Comparison of ENCODE assay signal across 12 cellular contexts in genomic region chr1:153668672-153669071, GRCh38. TPM values are rescaled to one million over a fixed set of nuclear protein-coding genes. Genes with fewer than 3 reads are reported as not detected.
DNase-seq lines count a peak whose midpoint lies in the region; ATAC-seq and TF ChIP-seq lines count a peak whose summit lies in the region.
"Not testable (repeated sequence)": the region's sequence is repeated elsewhere in the genome, so short reads cannot be mapped to it uniquely, and the experiment has no call there.
"Had no signal": no experiment of that assay in that cellular context is flagged by ENCODE, and none has a peak within 500 bp of the region (broad histone marks: within the 10 kb centered on the region; RNA-seq: fewer than 3 reads in every experiment).

No MANE protein-coding gene starts in this region.

- H3K27ac Mint-ChIP-seq in CD8-positive, alpha-beta memory T cell, result peak overlapping the region in 5 of 8 donors; percentile 8 to 89 (median 40)
- not testable (repeated sequence) for H3K27ac Mint-ChIP-seq in T-helper 2 cell treated with Interferon-gamma antibody and Interleukin-4, amounts not matched to agents 5 μg/mL and 100 μg/mL, for 36 hours; chondrocyte (ENCODE audit: unreplicated experiment)
- H3K27ac Mint-ChIP-seq in activated naive CD4-positive, alpha-beta T cell treated with anti-CD3 and anti-CD28 coated beads, Interleukin-2, amount 50 U/mL, for 72 hours, result peak overlapping the region; percentile 64 to 93

- not testable (repeated sequence) for H3K9ac ChIP-seq in HUES64 (ENCODE audit: low read depth, low read length)

- H3K27me3 ChIP-seq in CD8-positive, alpha-beta memory T cell (ENCODE audit: insufficient read depth, low read length, poor library complexity, severe bottlenecking); HUES64 (ENCODE audit: insufficient read depth, low read length); lower lobe of right lung (ENCODE audit: low read depth); sigmoid colon: not testable (repeated sequence)

- H3K9me3 ChIP-seq in CD8-positive, alpha-beta memory T cell (ENCODE audit: low read length); HUES64 (ENCODE audit: insufficient read depth, low read depth, low read length); lower lobe of right lung; sigmoid colon: not testable (repeated sequence)

- not testable (repeated sequence) for TF ChIP-seq CTCF in chondrocyte (IDR thresholded peaks at IDR 0.05); lower lobe of right lung (IDR thresholded peaks at IDR 0.05); sigmoid colon (IDR thresholded peaks at IDR 0.05)

- not testable (repeated sequence) for H3K27me3 Mint-ChIP-seq in CD8-positive, alpha-beta memory T cell; T-helper 2 cell treated with Interferon-gamma antibody and Interleukin-4, amounts not matched to agents 5 μg/mL and 100 μg/mL, for 36 hours (ENCODE audit: low read depth); chondrocyte (ENCODE audit: low read depth)

- CTCF ChIA-PET in CD8-positive, alpha-beta memory T cell (lab: Charles Lee), result interaction anchor here (2.5 kb wide), 1 partner anchor 9 kb away, joined by 8 read pairs; the partner anchor contains the start of gene SNAPIN

- not testable (repeated sequence) for TF ChIP-seq POLR2A in sigmoid colon (IDR thresholded peaks at IDR 0.05)

- not testable (repeated sequence) for TF ChIP-seq EP300 in sigmoid colon (IDR thresholded peaks at IDR 0.05)

- POLR2A ChIA-PET in CD8-positive, alpha-beta memory T cell (lab: Charles Lee), result not testable (repeated sequence)

- not testable (repeated sequence) for H3K4me3 ChIP-seq in CD8-positive, alpha-beta memory T cell (ENCODE audit: low read length); lower lobe of right lung; sigmoid colon
- H3K4me3 ChIP-seq in HUES64 (ENCODE audit: low read length), result peak overlapping the region; percentile 91; the same call in 1 of the 2 replicates

- not testable (repeated sequence) for H3K9me3 Mint-ChIP-seq in CD8-positive, alpha-beta memory T cell; T-helper 2 cell treated with Interferon-gamma antibody and Interleukin-4, amounts not matched to agents 5 μg/mL and 100 μg/mL, for 36 hours; activated naive CD4-positive, alpha-beta T cell treated with anti-CD3 and anti-CD28 coated beads, Interleukin-2, amount 50 U/mL, for 72 hours; chondrocyte (ENCODE audit: low read depth)

- H3K36me3 Mint-ChIP-seq in CD8-positive, alpha-beta memory T cell, result peaks cover 18 to 49% (median 23%) of the 10 kb centered on the region in 3 donors
- H3K36me3 Mint-ChIP-seq in T-helper 2 cell treated with Interferon-gamma antibody and Interleukin-4, amounts not matched to agents 5 μg/mL and 100 μg/mL, for 36 hours (ENCODE audit: low read depth), result peaks cover 58% of the 10 kb centered on the region
- peaks cover 26 to 35% of the 10 kb centered on the region in 2 donors for H3K36me3 Mint-ChIP-seq in activated naive CD4-positive, alpha-beta T cell treated with anti-CD3 and anti-CD28 coated beads, Interleukin-2, amount 50 U/mL, for 72 hours
- H3K36me3 Mint-ChIP-seq in chondrocyte (ENCODE audit: low read depth), result peaks cover 29% of the 10 kb centered on the region

- intact Hi-C loops in lower lobe of right lung (cut with DNase I); sigmoid colon (cut with DNase I): not testable (repeated sequence)

- peaks cover 51% of the 10 kb centered on the region for H3K36me3 ChIP-seq in CD8-positive, alpha-beta memory T cell (ENCODE audit: insufficient read depth, low read length)
- H3K36me3 ChIP-seq in HUES64 (ENCODE audit: insufficient read depth, low read length), result peaks cover 63% of the 10 kb centered on the region
- H3K36me3 ChIP-seq in lower lobe of right lung, result peaks cover 62% of the 10 kb centered on the region
- H3K36me3 ChIP-seq in sigmoid colon, result peaks cover 43 to 56% (median 53%) of the 10 kb centered on the region in 4 donors

- H3K27ac ChIP-seq in CD8-positive, alpha-beta memory T cell (ENCODE audit: low read depth, low read length); HUES64 (ENCODE audit: low read depth, low read length); lower lobe of right lung; sigmoid colon: not testable (repeated sequence)

- peaks cover 12 to 21% (median 14%) of the 10 kb centered on the region in 3 donors for H3K4me1 Mint-ChIP-seq in CD8-positive, alpha-beta memory T cell
- H3K4me1 Mint-ChIP-seq in T-helper 2 cell treated with Interferon-gamma antibody and Interleukin-4, amounts not matched to agents 5 μg/mL and 100 μg/mL, for 36 hours (ENCODE audit: low read depth), result peaks cover 24% of the 10 kb centered on the region
- peaks cover 23% of the 10 kb centered on the region for H3K4me1 Mint-ChIP-seq in chondrocyte (ENCODE audit: low read depth)

- 95% methylated on average over 8 of the region's 8 CpGs for WGBS in HUES64
- 95 to 97% methylated on average over 8 of the region's 8 CpGs for WGBS in sigmoid colon, 2 donors

- H3K4me3 Mint-ChIP-seq in CD8-positive, alpha-beta memory T cell, result peak overlapping the region in 3 of 7 donors; percentile 32 to 77 (median 66)
- H3K4me3 Mint-ChIP-seq in T-helper 2 cell treated with Interferon-gamma antibody and Interleukin-4, amounts not matched to agents 5 μg/mL and 100 μg/mL, for 36 hours, result peak overlapping the region; percentile 74
- H3K4me3 Mint-ChIP-seq in chondrocyte (ENCODE audit: unreplicated experiment), result not testable (repeated sequence)

- H3K4me1 ChIP-seq in CD8-positive, alpha-beta memory T cell (ENCODE audit: insufficient read depth, low read length), result peaks cover 30% of the 10 kb centered on the region
- not testable (repeated sequence) for H3K4me1 ChIP-seq in HUES64 (ENCODE audit: insufficient read depth, low read length)
- H3K4me1 ChIP-seq in lower lobe of right lung (peaks cover 31% of the 10 kb centered on the region), sigmoid colon (peaks cover 0 to 20% (median 15%) of the 10 kb centered on the region in 4 donors)

- ATAC-seq in activated naive CD4-positive, alpha-beta T cell treated with anti-CD3 and anti-CD28 coated beads, Interleukin-2, amount 50 U/mL, for 72 hours; lower lobe of right lung: not testable (repeated sequence)

- peak in 1 of 5 donors; percentile 21 for DNase-seq in CD8-positive, alpha-beta memory T cell
- DNase-seq in T-helper 2 cell treated with Interferon-gamma antibody and Interleukin-4, amounts not matched to agents 5 μg/mL and 100 μg/mL, for 36 hours (ENCODE audit: low spot score); activated naive CD4-positive, alpha-beta T cell treated with anti-CD3 and anti-CD28 coated beads, Interleukin-2, amount 50 U/mL, for 72 hours (ENCODE audit: low spot score in 2 of 2): not testable (repeated sequence)
- DNase-seq in chondrocyte (ENCODE audit: low spot score) (peak; percentile 19), lower lobe of right lung (peak; percentile 37), sigmoid colon (peak; percentile 43)

RNA-seq across cellular contexts. Expression of gene ILF2, which starts 2.1 kb away (rescaled TPM):
- 100 to 1,000 TPM; 379 to 394 TPM for total RNA-seq in CD8-positive, alpha-beta memory T cell
- polyA plus RNA-seq in CD8-positive, alpha-beta memory T cell, result 126 TPM
- 379 TPM for polyA plus RNA-seq in HUES64 (2013, experiment 1 of 2)
- 354 TPM for polyA plus RNA-seq in HUES64 (2013, experiment 2 of 2)
- 100 to 1,000 TPM; 247 to 316 TPM for total RNA-seq in activated naive CD4-positive, alpha-beta T cell treated with anti-CD3 and anti-CD28 coated beads, Interleukin-2, amount 50 U/mL, for 72 hours
- total RNA-seq in chondrocyte (120 to 164 TPM (median 122 TPM) in 3 replicates), lower lobe of right lung (83.2 TPM), sigmoid colon (10 to 100 TPM; 59.8 to 94.0 (median 79.7) TPM)
- polyA plus RNA-seq in sigmoid colon, result 100 to 1,000 TPM in 2 of 3 donors, 10 to 100 TPM in 1; 88.3 to 166 (median 132) TPM

RNA-seq across cellular contexts. Expression of gene NPR1, which starts 9.8 kb away (rescaled TPM):
- not detected for total RNA-seq in CD8-positive, alpha-beta memory T cell
- polyA plus RNA-seq in CD8-positive, alpha-beta memory T cell, result not detected
- polyA plus RNA-seq in HUES64 (2013, experiment 1 of 2), result 5.6 TPM
- polyA plus RNA-seq in HUES64 (2013, experiment 2 of 2), result 5.8 TPM
- total RNA-seq in activated naive CD4-positive, alpha-beta T cell treated with anti-CD3 and anti-CD28 coated beads, Interleukin-2, amount 50 U/mL, for 72 hours, result not detected
- total RNA-seq in chondrocyte (0.21 to 0.27 TPM in 2 of 3 replicates, not detected in the other), lower lobe of right lung (58.8 TPM), sigmoid colon (10 to 100 TPM; 11.1 to 36.2 (median 31.0) TPM)
- 1 to 10 TPM in 2 of 3 donors, under 1 TPM in 1; 0.23 to 7.6 (median 5.4) TPM for polyA plus RNA-seq in sigmoid colon
- total RNA-seq: HT-29, RPMI7951 had no signal
- polyA plus RNA-seq: CD14-positive monocyte, IgD-negative memory B cell had no signal

RNA-seq across cellular contexts. Expression of gene SNAPIN, which starts 10.2 kb away (rescaled TPM):
- total RNA-seq in CD8-positive, alpha-beta memory T cell, result 10 to 100 TPM; 36.7 to 39.0 TPM
- 87.7 TPM for polyA plus RNA-seq in CD8-positive, alpha-beta memory T cell
- 27.6 TPM for polyA plus RNA-seq in HUES64 (2013, experiment 1 of 2)
- polyA plus RNA-seq in HUES64 (2013, experiment 2 of 2), result 30.9 TPM
- total RNA-seq in activated naive CD4-positive, alpha-beta T cell treated with anti-CD3 and anti-CD28 coated beads, Interleukin-2, amount 50 U/mL, for 72 hours, result 10 to 100 TPM; 16.1 to 35.4 TPM
- 31.1 to 41.8 TPM (median 35.9 TPM) in 3 replicates for total RNA-seq in chondrocyte
- total RNA-seq in lower lobe of right lung, result 40.2 TPM
- total RNA-seq in sigmoid colon, result 10 to 100 TPM; 51.2 to 94.5 (median 85.7) TPM
- polyA plus RNA-seq in sigmoid colon, result 10 to 100 TPM; 30.0 to 38.6 (median 34.2) TPM

RNA-seq across cellular contexts. Expression of gene CHTOP, which starts 34.8 kb away (rescaled TPM):
- 10 to 100 TPM; 95.9 to 98.9 TPM for total RNA-seq in CD8-positive, alpha-beta memory T cell
- polyA plus RNA-seq in CD8-positive, alpha-beta memory T cell, result 70.2 TPM
- polyA plus RNA-seq in HUES64 (2013, experiment 1 of 2), result 86.5 TPM
- polyA plus RNA-seq in HUES64 (2013, experiment 2 of 2), result 91.9 TPM
- total RNA-seq in activated naive CD4-positive, alpha-beta T cell treated with anti-CD3 and anti-CD28 coated beads, Interleukin-2, amount 50 U/mL, for 72 hours, result 10 to 100 TPM; 83.3 to 91.3 TPM
- total RNA-seq in chondrocyte (44.4 to 56.9 TPM (median 47.9 TPM) in 3 replicates), lower lobe of right lung (72.2 TPM), sigmoid colon (10 to 100 TPM; 44.8 to 57.8 (median 50.2) TPM)
- 10 to 100 TPM; 35.4 to 65.4 (median 38.6) TPM for polyA plus RNA-seq in sigmoid colon

RNA-seq across cellular contexts. Expression of gene S100A1, which starts 40.4 kb away (rescaled TPM):
- total RNA-seq in CD8-positive, alpha-beta memory T cell, result not detected
- 0.07 TPM for polyA plus RNA-seq in CD8-positive, alpha-beta memory T cell
- polyA plus RNA-seq in HUES64 (2013, experiment 1 of 2), result 1.5 TPM
- 1.1 TPM for polyA plus RNA-seq in HUES64 (2013, experiment 2 of 2)
- total RNA-seq in activated naive CD4-positive, alpha-beta T cell treated with anti-CD3 and anti-CD28 coated beads, Interleukin-2, amount 50 U/mL, for 72 hours, result not detected
- total RNA-seq in chondrocyte (1.2 to 1.5 TPM (median 1.3 TPM) in 3 replicates), lower lobe of right lung (0.71 TPM), sigmoid colon (10 to 100 TPM in 2 of 4 donors, 1 to 10 TPM in 2; 2.3 to 22.2 (median 10.9) TPM)
- 1 to 10 TPM; 3.2 to 6.6 (median 4.4) TPM for polyA plus RNA-seq in sigmoid colon
- total RNA-seq: A673 had no signal
- polyA plus RNA-seq: CD14-positive monocyte, IgD-negative memory B cell had no signal
